In genomic region chr12:8697120-8697475, GRCh38 we compare ENCODE assay signal across 8 cellular contexts. TPM values are rescaled to one million over a fixed set of nuclear protein-coding genes. Genes with fewer than 3 reads are reported as not detected.
A peak's percentile ranks its signal among the peaks of the same experiment; 100 is the strongest.
DNase-seq lines count a peak whose midpoint lies in the region; ATAC-seq and TF ChIP-seq lines count a peak whose summit lies in the region.

No MANE protein-coding gene starts in this region.

- H3K27ac ChIP-seq in muscle layer of colon (ENCODE audit: low read depth, low read length) = peak overlapping the region; percentile 98

- H3K9ac ChIP-seq in muscle layer of colon (ENCODE audit: low read length) = peak overlapping the region; percentile 79

- peak overlapping the region; percentile 94 for H3K4me3 ChIP-seq in epithelial cell of proximal tubule (ENCODE audit: low read depth, low read length)
- peak overlapping the region; percentile 75 to 86 for H3K4me3 ChIP-seq in muscle layer of colon (ENCODE audit: low read depth in 1 of 2, low read length in 2 of 2)

- peaks cover 11 to 38% (median 21%) of the 10 kb centered on the region in 3 donors for H3K27me3 Mint-ChIP-seq in CD14-positive monocyte (ENCODE audit: low read depth in 3 of 3)

- intact Hi-C loops in CD14-positive monocyte (cut with micrococcal nuclease) = no loop called here
- intact Hi-C loops in posterior vena cava (cut with DNase I) = no loop called here

- peaks cover 0 to 6% (median 0%) of the 10 kb centered on the region in 7 donors for H3K9me3 Mint-ChIP-seq in CD14-positive monocyte

- no peak for DNase-seq in CD14-positive monocyte (ENCODE audit: low spot score)
- DNase-seq in HT1080 (ENCODE audit: low read depth) = peak; percentile 41
- peak; percentile 1 for DNase-seq in T follicular helper cell (ENCODE audit: low read depth)
- no peak for DNase-seq in epithelial cell of proximal tubule (ENCODE audit: low read depth)
- no peak for DNase-seq in posterior vena cava (ENCODE audit: low spot score)

- H3K9me3 ChIP-seq in muscle layer of colon (ENCODE audit: low read length) = no peaks in the 10 kb centered on the region

- peak; percentile 29 for ATAC-seq in GM19372 (IDR thresholded peaks at IDR 0.05; ENCODE audit: low read depth, unreplicated experiment)
- no peak for ATAC-seq in HG03432 (IDR thresholded peaks at IDR 0.05; ENCODE audit: unreplicated experiment)

- peak overlapping the region; percentile 88 to 94 for H3K4me3 Mint-ChIP-seq in CD14-positive monocyte

- peak overlapping the region in 6 of 7 donors; percentile 20 to 58 (median 47) for H3K27ac Mint-ChIP-seq in CD14-positive monocyte

- peaks cover 51% of the 10 kb centered on the region for H3K4me1 ChIP-seq in muscle layer of colon (ENCODE audit: insufficient read depth, low read length)

- no peaks in the 10 kb centered on the region for H3K27me3 ChIP-seq in muscle layer of colon (ENCODE audit: control insufficient read depth in 1 of 2, insufficient read depth in 2 of 2, low read length in 2 of 2)

- no peak for TF ChIP-seq CTCF in CD14-positive monocyte (IDR thresholded peaks at IDR 0.05)
- no peak for TF ChIP-seq CTCF in epithelial cell of proximal tubule (conservative IDR thresholded peaks at IDR 0.05; ENCODE audit: low read depth, low read length)

- no peaks in the 10 kb centered on the region for H3K36me3 ChIP-seq in muscle layer of colon (ENCODE audit: insufficient read depth, low read length)

- peaks cover 0 to 8% of the 10 kb centered on the region in 2 donors for H3K36me3 Mint-ChIP-seq in CD14-positive monocyte

- peaks cover 39% of the 10 kb centered on the region for H3K4me1 Mint-ChIP-seq in CD14-positive monocyte

RNA-seq across cellular contexts. Expression of gene RIMKLB, which starts 0.7 kb away (rescaled TPM):
- 1 to 10 TPM; 1.0 to 1.2 TPM for polyA plus RNA-seq in CD14-positive monocyte
- 18.0 and 20.3 TPM in 2 replicates for total RNA-seq in HT1080 (2014; rRNA removed; shearing (Covaris generic))
- polyA plus RNA-seq in HT1080 (2015; cell fraction: cytosol; rRNA removed) = 12.2 and 12.3 TPM in 2 replicates
- 84.3 and 86.9 TPM in 2 replicates for polyA plus RNA-seq in HT1080 (2015; cell fraction: nucleus; rRNA removed)
- total RNA-seq in epithelial cell of proximal tubule (19.8 and 34.0 TPM in 2 replicates), posterior vena cava (10 to 100 TPM; 51.1 to 56.3 TPM)

RNA-seq across cellular contexts. Expression of gene MFAP5, which starts 34.5 kb away (rescaled TPM):
- polyA plus RNA-seq in CD14-positive monocyte = not detected
- not detected in 2 replicates for total RNA-seq in HT1080 (2014; rRNA removed; shearing (Covaris generic))
- polyA plus RNA-seq in HT1080 (2015; cell fraction: cytosol; rRNA removed) = 0.24 and 0.31 TPM in 2 replicates
- 0.72 and 1.3 TPM in 2 replicates for polyA plus RNA-seq in HT1080 (2015; cell fraction: nucleus; rRNA removed)
- total RNA-seq in epithelial cell of proximal tubule = 0.75 and 0.94 TPM in 2 replicates
- 100 to 1,000 TPM in 1 of 2 donors, 10 to 100 TPM in 1; 61.0 to 362 TPM for total RNA-seq in posterior vena cava

Comparison
In these comparisons a context has a peak if more than half of its experiments do, and no peak if none do; other contexts are left out.
1. DNase-seq: peak in HT1080 (single experiment) and T follicular helper cell (single experiment); none in CD14-positive monocyte (single experiment), epithelial cell of proximal tubule (single experiment) and posterior vena cava (single experiment).
2. RNA of gene MFAP5, which starts 34.5 kb away (total RNA-seq): 61.0 to 362 TPM in posterior vena cava; 0.75 to 0.94 TPM in epithelial cell of proximal tubule and not detected in HT1080; every median in the first group is over 10 times any median in the second.